ENCODE assay signal across 8 cellular contexts in genomic region chr9:126702501-126703329, GRCh38.
DNase-seq lines count a peak whose midpoint lies in the region; ATAC-seq and TF ChIP-seq lines count a peak whose summit lies in the region.

No MANE protein-coding gene starts in this region.

- H3K9me3 ChIP-seq in Caco-2 (no peaks in the 10 kb centered on the region), MM.1S (replicated peaks; ENCODE audit: insufficient read depth, low read length) (no peaks in the 10 kb centered on the region), adrenal gland (replicated peaks in 1 of 3) (no peaks in the 10 kb centered on the region), left lung (no peaks in the 10 kb centered on the region)

- H3K27me3 ChIP-seq in Caco-2 (replicated peaks; ENCODE audit: control insufficient read depth, insufficient read depth, low read length) (no peaks in the 10 kb centered on the region), MM.1S (replicated peaks; ENCODE audit: insufficient read depth, low read length) (peaks cover 84% of the 10 kb centered on the region), adrenal gland (peaks cover 9% of the 10 kb centered on the region), left lung (peaks cover 11 to 81% of the 10 kb centered on the region in 2 donors)

- H2AFZ ChIP-seq in MM.1S (ENCODE audit: low read length) = no peak overlapping the region

- H3K4me1 ChIP-seq in Caco-2 = peaks cover 26% of the 10 kb centered on the region
- H3K4me1 ChIP-seq in MM.1S (ENCODE audit: low read length) = peaks cover 7% of the 10 kb centered on the region
- peaks cover 0 to 14% of the 10 kb centered on the region in 2 donors for H3K4me1 ChIP-seq in adrenal gland (replicated peaks in 1 of 2)
- H3K4me1 ChIP-seq in left lung = peaks cover 8 to 9% of the 10 kb centered on the region in 2 donors

- peaks cover 14% of the 10 kb centered on the region for H3K4me1 Mint-ChIP-seq in Caco-2 (ENCODE audit: low read depth, unreplicated experiment)

- 18 to 33% (median 28%) methylated on average over 13 to 22 of the region's 22 CpGs for WGBS in adrenal gland, 4 donors

- POLR2A ChIA-PET in Caco-2 (lab: Charles Lee) = no interaction called here

- no peaks in the 10 kb centered on the region for H4K20me1 ChIP-seq in MM.1S (ENCODE audit: insufficient read depth, low read length)

- H3K27ac ChIP-seq in MM.1S (ENCODE audit: low read length) (no peak overlapping the region), adrenal gland (no peak overlapping the region), left lung (no peak overlapping the region)

- peaks cover 35% of the 10 kb centered on the region for H3K36me3 Mint-ChIP-seq in Caco-2 (ENCODE audit: insufficient read depth, unreplicated experiment)

- H3K36me3 ChIP-seq in Caco-2 (ENCODE audit: control insufficient read depth, insufficient read depth, low read length) (no peaks in the 10 kb centered on the region), MM.1S (replicated peaks; ENCODE audit: insufficient read depth, low read length) (no peaks in the 10 kb centered on the region), adrenal gland (replicated peaks in 1 of 2) (no peaks in the 10 kb centered on the region), left lung (no peaks in the 10 kb centered on the region)

- peak; percentile 75 to 90 for TF ChIP-seq CTCF in Caco-2 (IDR thresholded peaks at IDR 0.05; ENCODE audit: insufficient read depth in 1 of 2, low read depth in 1 of 2, low read length in 1 of 2, severe bottlenecking in 1 of 2, unreplicated experiment in 1 of 2)
- TF ChIP-seq CTCF in MM.1S (IDR thresholded peaks at IDR 0.05; ENCODE audit: low read length) = peak; percentile 76
- TF ChIP-seq CTCF in adrenal gland (IDR thresholded peaks at IDR 0.05) = peak in 4 of 6 experiments; percentile 16 to 50 (median 36)
- peak; percentile 22 to 64 for TF ChIP-seq CTCF in left lung (IDR thresholded peaks at IDR 0.05)

- H3K9me2 ChIP-seq in MM.1S (replicated peaks; ENCODE audit: insufficient read depth, low read length) = no peaks in the 10 kb centered on the region

- no TSS peak for BruUV-seq in Caco-2 (replicated peaks; lab: Mats Ljungman, UMichigan)

- no peak overlapping the region for H3K4me2 ChIP-seq in MM.1S (ENCODE audit: low read depth, low read length)

- CTCF ChIA-PET in Caco-2 (lab: Charles Lee) = interaction anchor here (0.6 to 8.1 kb wide), 8 partner anchors 12 to 201 kb away, joined by 3 to 227 read pairs (median 3); partner anchors contain the start of genes LMX1B and ZBTB43

- no peaks in the 10 kb centered on the region for H3F3A ChIP-seq in MM.1S (ENCODE audit: insufficient read depth, low read length)

- no peaks in the 10 kb centered on the region for H3K9me3 Mint-ChIP-seq in Caco-2 (ENCODE audit: unreplicated experiment)

- H3K4me3 Mint-ChIP-seq in Caco-2 (ENCODE audit: unreplicated experiment) = no peak overlapping the region

- H3K27ac Mint-ChIP-seq in Caco-2 (ENCODE audit: unreplicated experiment) = peak overlapping the region; percentile 26

- no peak overlapping the region for H3K4me3 ChIP-seq in Caco-2 (ENCODE audit: low read depth, low read length)
- H3K4me3 ChIP-seq in MM.1S (ENCODE audit: low read length) = no peak overlapping the region
- no peak overlapping the region for H3K4me3 ChIP-seq in adrenal gland
- H3K4me3 ChIP-seq in left lung = no peak overlapping the region

- intact Hi-C loops in Caco-2 (cut with micrococcal nuclease; ENCODE audit: unreplicated experiment) (loop anchor here (5.0 kb wide), 1 partner anchor 420 kb away; the partner anchor contains the start of gene ANGPTL2), adrenal gland (cut with DNase I) (no loop called here), left lung (cut with DNase I) (no loop called here)

- peaks cover 7% of the 10 kb centered on the region for H3K27me3 Mint-ChIP-seq in Caco-2 (ENCODE audit: insufficient read depth, unreplicated experiment)

- TF ChIP-seq POLR2A in adrenal gland (IDR thresholded peaks at IDR 0.05) = no peak

- no peak overlapping the region for H3K9ac ChIP-seq in MM.1S (ENCODE audit: low read length)

- DNase-seq in Caco-2 (peak; percentile 68 to 73), MM.1S (no peak), adrenal gland (peak in 2 of 7 donors; percentile 7 to 29), left lung (peak in 1 of 2 donors; percentile 83), NCI-H146 (lab: John Stamatoyannopoulos, UW) (no peak), NCI-H1048 (lab: John Stamatoyannopoulos, UW) (no peak), NK-92 (lab: John Stamatoyannopoulos, UW; ENCODE audit: unreplicated experiment) (no peak)

- H3K79me2 ChIP-seq in MM.1S (ENCODE audit: low read length) = no peaks in the 10 kb centered on the region

- ATAC-seq in left lung (no peak), HG02759 (IDR thresholded peaks at IDR 0.05; ENCODE audit: unreplicated experiment) (no peak)

Comparison
In these comparisons a context has a peak if more than half of its experiments do, and no peak if none do; other contexts are left out.
1. DNase-seq: peak in Caco-2 (2 of 2); none in MM.1S (single experiment), NCI-H146 (single experiment), NCI-H1048 (single experiment) and NK-92 (single experiment).
2. Peak in every context shown above with its lines, with median percentiles within 50 percentile points of each other: CTCF ChIP-seq.